ENCODE assay signal across 29 cellular contexts in the genomic region with DNA sequence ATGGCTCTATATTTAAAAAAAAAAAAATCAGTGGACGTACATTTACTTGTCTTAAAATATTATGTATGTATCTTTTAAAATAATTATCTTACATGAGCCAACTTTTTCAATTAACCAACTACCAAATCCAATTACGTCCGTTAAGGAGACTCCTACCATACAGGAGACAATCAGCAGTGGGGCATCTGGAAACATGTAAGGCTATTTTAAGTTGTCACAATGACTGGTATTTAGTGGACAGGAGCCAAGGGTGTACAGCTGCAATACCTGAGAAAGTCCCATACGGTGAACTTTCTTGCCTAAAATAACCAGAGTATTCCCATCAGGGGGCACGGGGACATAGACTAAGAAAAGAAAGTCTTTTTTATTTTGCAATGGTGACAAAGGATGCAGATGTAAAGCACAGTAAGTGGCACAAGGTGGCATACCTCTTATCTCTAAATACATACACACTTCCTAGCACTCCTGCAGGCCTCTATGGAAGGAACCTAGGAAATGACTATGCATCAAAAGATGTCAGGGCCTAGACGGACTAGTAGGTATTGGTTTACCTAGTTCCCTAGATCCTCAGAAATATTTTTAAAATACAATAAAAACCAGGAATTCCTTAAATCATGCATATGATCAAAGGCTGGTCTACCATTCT. TPM values are rescaled to one million over a fixed set of nuclear protein-coding genes. Genes with fewer than 3 reads are reported as not detected.
"Had no signal": no experiment of that assay in that cellular context is flagged by ENCODE, and none has a peak within 500 bp of the region (broad histone marks: within the 10 kb centered on the region; RNA-seq: fewer than 3 reads in every experiment).

No MANE protein-coding gene starts in this region.

- FAIRE-seq: bronchial epithelial cell had no signal

- H3K27ac ChIP-seq: ascending aorta, body of pancreas had no signal

- DNase-seq: activated B cell treated with CpG ODN at 0.5 μM for 24 hours; activated CD4-positive, alpha-beta T cell treated with anti-CD3 and anti-CD28 coated beads for 1 hour; activated CD4-positive, alpha-beta T cell treated with anti-CD3 and anti-CD28 coated beads, Interleukin-2, amount 10 ng/mL, durations not matched to agents 24 days and 14 days; activated CD4-positive, alpha-beta T cell treated with anti-CD3 and anti-CD28 coated beads, Interleukin-2, amount 50 U/mL, for 48 hours; activated CD8-positive, alpha-beta memory T cell treated with anti-CD3 and anti-CD28 coated beads, Interleukin-2, amount 10 ng/mL, durations not matched to agents 7 days and 5 days; activated effector memory CD4-positive, alpha-beta T cell treated with anti-CD3 and anti-CD28 coated beads, Interleukin-2, amount 50 U/mL, for 16 hours; activated naive CD4-positive, alpha-beta T cell treated with Interleukin-2 at 50 U/mL for 16 hours; activated naive CD8-positive, alpha-beta T cell treated with anti-CD3 and anti-CD28 coated beads, Interleukin-2, amount 50 U/mL, for 24 hours; activated T-cell treated with anti-CD3 and anti-CD28 coated beads, Interleukin-2, amount 50 U/mL, for 24 hours; amniotic stem cell; IMR-90; Kasumi-1; KBM-7; NCI-H1048; NCI-H146; NCI-H187 treated with DMSO at 0.1 percent for 48 hours; NCI-H2081 treated with DMSO at 0.1 percent for 48 hours; NCI-H2227 treated with DMSO at 0.1 percent for 48 hours; NCI-H446 treated with DMSO at 0.1 percent for 48 hours; NCI-H524 treated with DMSO at 0.1 percent for 48 hours; NCI-H774; NK-92 treated with Interleukin-12 subunit alpha and Interleukin-12 subunit beta, amount 100 ng/mL, for 24 hours; PC-3 had no signal

- H3K27me3 Mint-ChIP-seq: activated B cell treated with CpG ODN at 0.5 μM for 24 hours; activated CD4-positive, alpha-beta T cell treated with anti-CD3 and anti-CD28 coated beads, Interleukin-2, amount 10 ng/mL, durations not matched to agents 24 days and 14 days; activated CD8-positive, alpha-beta memory T cell treated with anti-CD3 and anti-CD28 coated beads, Interleukin-2, amount 10 ng/mL, durations not matched to agents 7 days and 5 days; activated naive CD8-positive, alpha-beta T cell treated with anti-CD3 and anti-CD28 coated beads, Interleukin-2, amount 50 U/mL, for 24 hours; activated T-cell treated with anti-CD3 and anti-CD28 coated beads, Interleukin-2, amount 50 U/mL, for 24 hours had no signal

- H3K9me3 Mint-ChIP-seq: activated B cell treated with CpG ODN at 0.5 μM for 24 hours; activated CD4-positive, alpha-beta T cell treated with anti-CD3 and anti-CD28 coated beads, Interleukin-2, amount 10 ng/mL, durations not matched to agents 24 days and 14 days; activated naive CD4-positive, alpha-beta T cell treated with anti-CD3 and anti-CD28 coated beads, Interleukin-2, amount 50 U/mL, for 72 hours; activated naive CD8-positive, alpha-beta T cell treated with anti-CD3 and anti-CD28 coated beads, Interleukin-2, amount 50 U/mL, for 24 hours; activated T-cell treated with anti-CD3 and anti-CD28 coated beads, Interleukin-2, amount 50 U/mL, for 24 hours; T-helper 1 cell treated with Interleukin-12 subunit alpha and Interleukin-12 subunit beta and Interleukin-4 antibody, amounts not matched to agents 30 μg/mL and 1 μg/mL, for 36 hours had no signal

- H3K27ac Mint-ChIP-seq: activated B cell treated with CpG ODN at 0.5 μM for 24 hours; activated CD4-positive, alpha-beta T cell treated with anti-CD3 and anti-CD28 coated beads, Interleukin-2, amount 10 ng/mL, durations not matched to agents 24 days and 14 days; activated CD8-positive, alpha-beta memory T cell treated with anti-CD3 and anti-CD28 coated beads, Interleukin-2, amount 10 ng/mL, durations not matched to agents 7 days and 5 days; activated naive CD4-positive, alpha-beta T cell treated with anti-CD3 and anti-CD28 coated beads, Interleukin-2, amount 50 U/mL, for 72 hours; activated naive CD8-positive, alpha-beta T cell treated with anti-CD3 and anti-CD28 coated beads, Interleukin-2, amount 50 U/mL, for 24 hours; activated T-cell treated with anti-CD3 and anti-CD28 coated beads, Interleukin-2, amount 50 U/mL, for 24 hours; T-helper 1 cell treated with Interleukin-12 subunit alpha and Interleukin-12 subunit beta and Interleukin-4 antibody, amounts not matched to agents 30 μg/mL and 1 μg/mL, for 36 hours had no signal

- H3K4me1 ChIP-seq: ascending aorta had no signal

- H3K4me3 ChIP-seq: ascending aorta, body of pancreas had no signal

- H3K4me1 Mint-ChIP-seq: activated B cell treated with CpG ODN at 0.5 μM for 24 hours; activated CD8-positive, alpha-beta memory T cell treated with anti-CD3 and anti-CD28 coated beads, Interleukin-2, amount 10 ng/mL, durations not matched to agents 7 days and 5 days; activated naive CD8-positive, alpha-beta T cell treated with anti-CD3 and anti-CD28 coated beads, Interleukin-2, amount 50 U/mL, for 24 hours had no signal

- H3K9me3 ChIP-seq: ascending aorta, body of pancreas had no signal

- H3K27me3 ChIP-seq: ascending aorta, body of pancreas had no signal

- ATAC-seq: activated CD8-positive, alpha-beta memory T cell treated with anti-CD3 and anti-CD28 coated beads, Interleukin-2, amount 10 ng/mL, durations not matched to agents 7 days and 5 days; activated naive CD4-positive, alpha-beta T cell treated with anti-CD3 and anti-CD28 coated beads, Interleukin-2, amount 50 U/mL, for 72 hours; activated naive CD8-positive, alpha-beta T cell treated with anti-CD3 and anti-CD28 coated beads, Interleukin-2, amount 50 U/mL, for 24 hours; body of pancreas; PC-3 had no signal

- H3K4me3 Mint-ChIP-seq: activated B cell treated with CpG ODN at 0.5 μM for 24 hours; activated CD4-positive, alpha-beta T cell treated with anti-CD3 and anti-CD28 coated beads, Interleukin-2, amount 10 ng/mL, durations not matched to agents 24 days and 14 days; activated CD8-positive, alpha-beta memory T cell treated with anti-CD3 and anti-CD28 coated beads, Interleukin-2, amount 10 ng/mL, durations not matched to agents 7 days and 5 days; activated naive CD8-positive, alpha-beta T cell treated with anti-CD3 and anti-CD28 coated beads, Interleukin-2, amount 50 U/mL, for 24 hours; activated T-cell treated with anti-CD3 and anti-CD28 coated beads, Interleukin-2, amount 50 U/mL, for 24 hours; T-helper 1 cell treated with Interleukin-12 subunit alpha and Interleukin-12 subunit beta and Interleukin-4 antibody, amounts not matched to agents 30 μg/mL and 1 μg/mL, for 36 hours had no signal

RNA-seq across cellular contexts. Expression of a gene that starts 16.0 kb away (rescaled TPM):
- total RNA-seq: activated CD4-positive, alpha-beta T cell treated with anti-CD3 and anti-CD28 coated beads, Interleukin-2, amount 10 ng/mL, durations not matched to agents 24 days and 14 days; activated CD8-positive, alpha-beta memory T cell treated with anti-CD3 and anti-CD28 coated beads, Interleukin-2, amount 10 ng/mL, durations not matched to agents 7 days and 5 days; ascending aorta; body of pancreas; M059J had no signal
